Comparison of ENCODE assay signal across 8 cellular contexts in the genomic region with DNA sequence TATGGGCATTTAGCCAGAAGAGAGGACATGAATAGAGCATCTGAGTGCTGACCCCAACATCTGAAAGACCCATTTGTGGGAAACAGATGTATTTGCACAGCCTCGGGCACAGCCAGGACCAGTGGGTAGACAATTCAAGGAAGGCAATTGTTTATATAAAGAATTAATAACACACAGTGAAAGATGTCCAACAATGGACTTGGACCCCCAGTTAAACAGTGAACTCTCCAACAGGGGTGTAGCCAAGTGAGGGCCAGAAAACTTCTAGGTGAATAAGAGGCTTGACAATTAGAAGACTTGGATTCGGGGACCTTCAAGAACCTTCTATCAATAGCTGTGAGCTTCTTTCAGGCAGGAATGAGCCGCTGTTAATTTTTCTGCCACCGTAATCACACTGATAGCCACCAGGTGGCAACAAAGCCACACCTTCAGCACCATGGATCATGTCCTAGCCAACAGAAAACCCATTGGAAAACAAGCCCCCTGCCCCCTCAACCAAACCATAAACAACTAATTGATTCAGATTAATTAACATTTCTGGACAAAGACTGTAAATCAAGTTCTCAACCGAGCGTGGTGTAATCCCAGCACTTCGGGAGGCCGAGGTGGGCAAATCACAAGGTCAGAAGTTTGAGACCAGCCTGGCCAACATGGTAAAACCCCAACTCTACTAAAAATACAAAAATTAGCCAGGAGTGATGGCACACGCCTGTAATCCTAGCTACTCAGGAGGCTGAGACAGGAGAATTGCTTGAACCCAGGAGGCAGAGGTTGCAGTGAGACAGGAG. TPM values are rescaled to one million over a fixed set of nuclear protein-coding genes. Genes with fewer than 3 reads are reported as not detected.
DNase-seq lines count a peak whose midpoint lies in the region; ATAC-seq and TF ChIP-seq lines count a peak whose summit lies in the region.

No MANE protein-coding gene starts in this region.

- peak; percentile 16 to 40 (median 28) for DNase-seq in CD4-positive, alpha-beta T cell
- peak; percentile 24 for DNase-seq in HCEC 1CT
- DNase-seq in NCI-H82 treated with DMSO at 0.1 percent for 48 hours (lab: John Stamatoyannopoulos, UW; ENCODE audit: unreplicated experiment): peak; percentile 34
- DNase-seq in activated T-cell treated with anti-CD3 and anti-CD28 coated beads for 4 hours: peak; percentile 29
- no peak for DNase-seq in esophagus muscularis mucosa (ENCODE audit: extremely low spot score)
- no peak for DNase-seq in NCI-H187 treated with DMSO at 0.1 percent for 48 hours (lab: John Stamatoyannopoulos, UW)

- peaks cover 0 to 7% (median 3%) of the 10 kb centered on the region in 4 donors for H3K4me1 ChIP-seq in esophagus muscularis mucosa

- no peaks in the 10 kb centered on the region for H3K9me3 ChIP-seq in CD4-positive, alpha-beta T cell (ENCODE audit: control insufficient read depth, low read length)
- no peaks in the 10 kb centered on the region for H3K9me3 ChIP-seq in esophagus muscularis mucosa

- POLR2A ChIA-PET in CD4-positive, alpha-beta T cell (lab: Charles Lee): interaction anchor here (1.6 kb wide), 1 partner anchor 10 kb away, joined by 4 read pairs; no protein-coding TSS in a partner anchor

- 33% methylated on average over 9 of the region's 9 CpGs for WGBS in esophagus muscularis mucosa

- no peaks in the 10 kb centered on the region for H3K36me3 Mint-ChIP-seq in CD4-positive, alpha-beta T cell (ENCODE audit: low read depth)
- no peaks in the 10 kb centered on the region for H3K36me3 Mint-ChIP-seq in nephron (ENCODE audit: low read depth)

- no peak overlapping the region for H3K27ac ChIP-seq in CD4-positive, alpha-beta T cell (ENCODE audit: low read depth, low read length)
- no peak overlapping the region for H3K27ac ChIP-seq in esophagus muscularis mucosa (replicated peaks in 1 of 4)

- no peaks in the 10 kb centered on the region for H3K36me3 ChIP-seq in esophagus muscularis mucosa

- intact Hi-C loops in CD4-positive, alpha-beta T cell (cut with DNase I, micrococcal nuclease): loop anchor here (1.0 to 5.0 kb wide), 6 partner anchors 242 to 741 kb away; no protein-coding TSS in a partner anchor
- intact Hi-C loops in esophagus muscularis mucosa (cut with DNase I): loop anchor here (5.0 kb wide), 1 partner anchor 633 kb away; no protein-coding TSS in a partner anchor

- CTCF ChIA-PET in CD4-positive, alpha-beta T cell (lab: Charles Lee): interaction anchor here (0.6 to 1.6 kb wide), 5 partner anchors 14 to 243 kb away, joined by 3 to 6 read pairs (median 4); no protein-coding TSS in a partner anchor

- peak; percentile 76 for TF ChIP-seq CTCF in CD4-positive, alpha-beta T cell (IDR thresholded peaks at IDR 0.05)
- TF ChIP-seq CTCF in esophagus muscularis mucosa (IDR thresholded peaks at IDR 0.05) (peak; percentile 46 to 62 (median 59)), nephron (IDR thresholded peaks at IDR 0.05; ENCODE audit: unreplicated experiment in 3 of 3) (peak; percentile 59 to 72 (median 61))

- peaks cover 6% of the 10 kb centered on the region for H3K4me1 Mint-ChIP-seq in CD4-positive, alpha-beta T cell (ENCODE audit: low read depth)
- H3K4me1 Mint-ChIP-seq in nephron: no peaks in the 10 kb centered on the region

- peaks cover 49% of the 10 kb centered on the region for H3K27me3 Mint-ChIP-seq in CD4-positive, alpha-beta T cell
- H3K27me3 Mint-ChIP-seq in nephron (ENCODE audit: low read depth): peaks cover 21% of the 10 kb centered on the region

- peaks cover 12% of the 10 kb centered on the region for H3K27me3 ChIP-seq in CD4-positive, alpha-beta T cell (ENCODE audit: control insufficient read depth, insufficient read depth, low read length)
- peaks cover 0 to 37% (median under 1%) of the 10 kb centered on the region in 4 donors for H3K27me3 ChIP-seq in esophagus muscularis mucosa

- H3K4me3 ChIP-seq in esophagus muscularis mucosa: no peak overlapping the region

- no peak overlapping the region for H3K4me3 Mint-ChIP-seq in CD4-positive, alpha-beta T cell
- H3K4me3 Mint-ChIP-seq in nephron: no peak overlapping the region

- no peaks in the 10 kb centered on the region for H3K9me3 Mint-ChIP-seq in CD4-positive, alpha-beta T cell
- H3K9me3 Mint-ChIP-seq in nephron: no peaks in the 10 kb centered on the region

- H3K27ac Mint-ChIP-seq in CD4-positive, alpha-beta T cell: no peak overlapping the region
- H3K27ac Mint-ChIP-seq in nephron: no peak overlapping the region

- no peak for TF ChIP-seq POLR2A in esophagus muscularis mucosa (IDR thresholded peaks at IDR 0.05; ENCODE audit: low read depth)

- peak; percentile 75 for ATAC-seq in CD4-positive, alpha-beta T cell (ENCODE audit: poor library complexity)
- ATAC-seq in HG02610 (IDR thresholded peaks at IDR 0.05; ENCODE audit: unreplicated experiment): no peak

- TF ChIP-seq EP300 in esophagus muscularis mucosa (IDR thresholded peaks at IDR 0.05): no peak

RNA-seq across cellular contexts. Expression of a gene that starts 8.8 kb away (rescaled TPM):
- 100 to 1,000 TPM; 312 to 313 TPM for total RNA-seq in CD4-positive, alpha-beta T cell
- 10 to 100 TPM; 22.4 to 46.1 (median 25.3) TPM for total RNA-seq in esophagus muscularis mucosa

RNA-seq across cellular contexts. Expression of a gene that starts 58.6 kb away (rescaled TPM):
- total RNA-seq in CD4-positive, alpha-beta T cell: 10 to 100 TPM; 10.2 to 10.5 TPM
- total RNA-seq in esophagus muscularis mucosa: 10 to 100 TPM in 1 of 4 donors, 1 to 10 TPM in 3; 5.6 to 19.5 (median 8.5) TPM

Comparison
In these comparisons a context has a peak if more than half of its experiments do, and no peak if none do; other contexts are left out.
1. DNase-seq: peak in CD4-positive, alpha-beta T cell (10 of 10), HCEC 1CT (single experiment), NCI-H82 treated with DMSO at 0.1 percent for 48 hours (single experiment) and activated T-cell treated with anti-CD3 and anti-CD28 coated beads for 4 hours (single experiment); none in esophagus muscularis mucosa (single experiment) and NCI-H187 treated with DMSO at 0.1 percent for 48 hours (single experiment).
2. RNA of a gene that starts 8.8 kb away (total RNA-seq): 312 to 313 TPM in CD4-positive, alpha-beta T cell; 22.4 to 46.1 TPM in esophagus muscularis mucosa; every median in the first group is over 4 times any median in the second.
3. Peak in every context shown above with its lines, with median percentiles within 50 percentile points of each other: CTCF ChIP-seq.